9 cellular contexts compared by ENCODE assay signal in the genomic region with DNA sequence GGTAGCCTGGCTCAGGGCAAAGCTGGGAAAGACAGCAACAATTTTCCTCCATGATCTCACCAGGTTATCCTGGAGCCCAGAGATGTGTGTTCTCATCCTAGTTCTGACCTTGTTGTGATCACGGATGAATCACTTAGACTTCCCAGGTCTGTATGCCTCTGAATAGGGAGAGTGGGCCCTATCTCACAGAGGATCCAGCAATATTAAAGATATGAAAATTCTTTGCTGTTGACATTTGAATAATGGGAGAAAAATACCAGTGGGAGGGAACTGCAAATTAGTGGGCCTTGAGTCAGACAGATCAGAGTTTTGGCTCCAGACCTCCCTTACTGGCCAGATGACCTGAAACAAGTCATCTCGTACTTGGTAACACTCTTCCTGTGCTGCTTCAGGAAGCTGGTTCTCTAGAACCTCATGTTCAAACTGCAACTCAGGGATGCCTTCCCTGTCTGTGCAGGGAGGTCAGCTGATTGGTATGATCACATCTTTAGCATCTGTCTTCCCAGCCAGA. TPM values are rescaled to one million over a fixed set of nuclear protein-coding genes. Genes with fewer than 3 reads are reported as not detected.
DNase-seq lines count a peak whose midpoint lies in the region; ATAC-seq and TF ChIP-seq lines count a peak whose summit lies in the region.
"Had no signal": no experiment of that assay in that cellular context is flagged by ENCODE, and none has a peak within 500 bp of the region (broad histone marks: within the 10 kb centered on the region; RNA-seq: fewer than 3 reads in every experiment).

No MANE protein-coding gene starts in this region.

- no peak for TF ChIP-seq EP300 in gastroesophageal sphincter (IDR thresholded peaks at IDR 0.05)

- H3K9me3 ChIP-seq in gastroesophageal sphincter = no peaks in the 10 kb centered on the region

- intact Hi-C loops in activated CD4-positive, alpha-beta T cell treated with anti-CD3 and anti-CD28 coated beads, Interleukin-2, amount 10 ng/mL, durations not matched to agents 24 days and 14 days (cut with micrococcal nuclease) = no loop called here
- intact Hi-C loops in activated B cell treated with CpG ODN at 0.5 μM for 24 hours (cut with micrococcal nuclease) = no loop called here

- no peaks in the 10 kb centered on the region for H3K27me3 ChIP-seq in gastroesophageal sphincter

- no peaks in the 10 kb centered on the region for H3K9me3 Mint-ChIP-seq in activated CD4-positive, alpha-beta T cell treated with anti-CD3 and anti-CD28 coated beads, Interleukin-2, amount 10 ng/mL, durations not matched to agents 24 days and 14 days
- H3K9me3 Mint-ChIP-seq in activated B cell treated with CpG ODN at 0.5 μM for 24 hours = no peaks in the 10 kb centered on the region
- H3K9me3 Mint-ChIP-seq in stimulated activated memory B cell treated with anti-CD40 and anti-IgM and Interleukin-4, amounts not matched to agents 10 μg/mL and 1 μg/mL and 100 μg/mL, for 72 hours = no peaks in the 10 kb centered on the region

- peak overlapping the region; percentile 81 for H3K27ac Mint-ChIP-seq in activated CD4-positive, alpha-beta T cell treated with anti-CD3 and anti-CD28 coated beads, Interleukin-2, amount 10 ng/mL, durations not matched to agents 24 days and 14 days
- H3K27ac Mint-ChIP-seq in activated B cell treated with CpG ODN at 0.5 μM for 24 hours = peak overlapping the region; percentile 72
- H3K27ac Mint-ChIP-seq in stimulated activated memory B cell treated with anti-CD40 and anti-IgM and Interleukin-4, amounts not matched to agents 10 μg/mL and 1 μg/mL and 100 μg/mL, for 72 hours = peak overlapping the region; percentile 78

- CTCF ChIA-PET in activated B cell treated with CpG ODN at 0.5 μM for 24 hours (lab: Charles Lee) = interaction anchor here (0.9 to 1.2 kb wide), 2 partner anchors 8 to 16 kb away, joined by 3 to 4 read pairs; no protein-coding TSS in a partner anchor

- no peaks in the 10 kb centered on the region for H3K36me3 ChIP-seq in gastroesophageal sphincter

- H3K27me3 Mint-ChIP-seq in activated CD4-positive, alpha-beta T cell treated with anti-CD3 and anti-CD28 coated beads, Interleukin-2, amount 10 ng/mL, durations not matched to agents 24 days and 14 days = no peaks in the 10 kb centered on the region
- no peaks in the 10 kb centered on the region for H3K27me3 Mint-ChIP-seq in activated B cell treated with CpG ODN at 0.5 μM for 24 hours
- no peaks in the 10 kb centered on the region for H3K27me3 Mint-ChIP-seq in stimulated activated memory B cell treated with anti-CD40 and anti-IgM and Interleukin-4, amounts not matched to agents 10 μg/mL and 1 μg/mL and 100 μg/mL, for 72 hours

- H3K4me3 ChIP-seq in gastroesophageal sphincter = no peak overlapping the region
- H3K4me3 ChIP-seq: K562 had no signal

- POLR2A ChIA-PET in activated B cell treated with CpG ODN at 0.5 μM for 24 hours (lab: Charles Lee) = interaction anchor here (0.6 to 1.7 kb wide), 2 partner anchors 17 to 78 kb away, joined by 4 to 7 read pairs; no protein-coding TSS in a partner anchor

- peaks cover 49% of the 10 kb centered on the region for H3K4me1 Mint-ChIP-seq in activated CD4-positive, alpha-beta T cell treated with anti-CD3 and anti-CD28 coated beads, Interleukin-2, amount 10 ng/mL, durations not matched to agents 24 days and 14 days
- peaks cover 35% of the 10 kb centered on the region for H3K4me1 Mint-ChIP-seq in activated B cell treated with CpG ODN at 0.5 μM for 24 hours
- peaks cover 41% of the 10 kb centered on the region for H3K4me1 Mint-ChIP-seq in stimulated activated memory B cell treated with anti-CD40 and anti-IgM and Interleukin-4, amounts not matched to agents 10 μg/mL and 1 μg/mL and 100 μg/mL, for 72 hours

- TF ChIP-seq POLR2A in gastroesophageal sphincter (IDR thresholded peaks at IDR 0.05) = no peak

- peaks cover 16% of the 10 kb centered on the region for H3K36me3 Mint-ChIP-seq in activated CD4-positive, alpha-beta T cell treated with anti-CD3 and anti-CD28 coated beads, Interleukin-2, amount 10 ng/mL, durations not matched to agents 24 days and 14 days (ENCODE audit: low read depth)
- no peaks in the 10 kb centered on the region for H3K36me3 Mint-ChIP-seq in activated B cell treated with CpG ODN at 0.5 μM for 24 hours (ENCODE audit: low read depth)
- peaks cover 5% of the 10 kb centered on the region for H3K36me3 Mint-ChIP-seq in stimulated activated memory B cell treated with anti-CD40 and anti-IgM and Interleukin-4, amounts not matched to agents 10 μg/mL and 1 μg/mL and 100 μg/mL, for 72 hours

- H3K4me1 ChIP-seq in gastroesophageal sphincter = peaks cover 0 to 39% (median 24%) of the 10 kb centered on the region in 3 donors

- TF ChIP-seq CTCF in activated B cell treated with CpG ODN at 0.5 μM for 24 hours (IDR thresholded peaks at IDR 0.05) (no peak), gastroesophageal sphincter (IDR thresholded peaks at IDR 0.05) (no peak)

- ATAC-seq in activated B cell treated with CpG ODN at 0.5 μM for 24 hours (ENCODE audit: low read depth) (no peak), gastroesophageal sphincter (peak; percentile 12), HG03025 (IDR thresholded peaks at IDR 0.05; ENCODE audit: low FRiP score, unreplicated experiment) (no peak)
- ATAC-seq in stimulated activated memory B cell treated with anti-CD40 and anti-IgM and Interleukin-4, amounts not matched to agents 10 μg/mL and 1 μg/mL and 100 μg/mL, for 72 hours = no peak
- ATAC-seq: K562 had no signal

- no peak overlapping the region for H3K4me3 Mint-ChIP-seq in activated CD4-positive, alpha-beta T cell treated with anti-CD3 and anti-CD28 coated beads, Interleukin-2, amount 10 ng/mL, durations not matched to agents 24 days and 14 days
- H3K4me3 Mint-ChIP-seq in activated B cell treated with CpG ODN at 0.5 μM for 24 hours = no peak overlapping the region
- no peak overlapping the region for H3K4me3 Mint-ChIP-seq in stimulated activated memory B cell treated with anti-CD40 and anti-IgM and Interleukin-4, amounts not matched to agents 10 μg/mL and 1 μg/mL and 100 μg/mL, for 72 hours

- no peak for DNase-seq in activated CD4-positive, alpha-beta T cell treated with anti-CD3 and anti-CD28 coated beads, Interleukin-2, amount 10 ng/mL, durations not matched to agents 24 days and 14 days
- DNase-seq in activated CD4-positive, alpha-beta T cell treated with anti-CD3 and anti-CD28 coated beads for 1 hour = no peak
- no peak for DNase-seq in activated B cell treated with CpG ODN at 0.5 μM for 24 hours
- DNase-seq in NK-92 treated with Interleukin-12 subunit alpha and Interleukin-12 subunit beta, amount 100 ng/mL, for 24 hours (lab: John Stamatoyannopoulos, UW) = no peak
- DNase-seq in effector CD4-positive, alpha-beta T cell = no peak

- WGBS in gastroesophageal sphincter (ENCODE audit: low coverage in 1 of 2), 2 donors = 11 to 27% methylated on average over 2 of the region's 2 CpGs

- H3K27ac ChIP-seq in gastroesophageal sphincter = peak overlapping the region in 2 of 4 donors; percentile 24 to 29

RNA-seq across cellular contexts. Expression of gene RNF19B, which starts 32.8 kb away (rescaled TPM):
- 44.5 and 46.8 TPM in 2 replicates for total RNA-seq in activated CD4-positive, alpha-beta T cell treated with anti-CD3 and anti-CD28 coated beads, Interleukin-2, amount 10 ng/mL, durations not matched to agents 24 days and 14 days
- total RNA-seq in activated B cell treated with CpG ODN at 0.5 μM for 24 hours (22.7 and 23.6 TPM in 2 replicates), gastroesophageal sphincter (10 to 100 TPM; 19.5 to 25.2 (median 21.8) TPM)

RNA-seq across cellular contexts. Expression of gene AK2, which starts 39.2 kb away (rescaled TPM):
- 424 and 429 TPM in 2 replicates for total RNA-seq in activated CD4-positive, alpha-beta T cell treated with anti-CD3 and anti-CD28 coated beads, Interleukin-2, amount 10 ng/mL, durations not matched to agents 24 days and 14 days
- total RNA-seq in activated B cell treated with CpG ODN at 0.5 μM for 24 hours = 156 and 162 TPM in 2 replicates
- 100 to 1,000 TPM in 2 of 4 donors, 10 to 100 TPM in 2; 88.9 to 115 (median 97.1) TPM for total RNA-seq in gastroesophageal sphincter
